25 cellular contexts compared by ENCODE assay signal in genomic region chr18:57532987-57533386, GRCh38. TPM values are rescaled to one million over a fixed set of nuclear protein-coding genes. Genes with fewer than 3 reads are reported as not detected.
DNase-seq lines count a peak whose midpoint lies in the region; ATAC-seq and TF ChIP-seq lines count a peak whose summit lies in the region.
"Had no signal": no experiment of that assay in that cellular context is flagged by ENCODE, and none has a peak within 500 bp of the region (broad histone marks: within the 10 kb centered on the region; RNA-seq: fewer than 3 reads in every experiment).

No MANE protein-coding gene starts in this region.

- WGBS in endodermal cell (ENCODE audit: insufficient coverage in 1 of 2, insufficient read length in 1 of 2), 2 experiments, result 79 to 83% methylated on average over 8 of the region's 8 CpGs

- H3K36me3 Mint-ChIP-seq in endodermal cell (ENCODE audit: low read depth) (no peaks in the 10 kb centered on the region), nephron (ENCODE audit: low read depth) (no peaks in the 10 kb centered on the region)
- H3K36me3 Mint-ChIP-seq: CD8-positive, alpha-beta T cell; naive B cell had no signal

- H3K9me3 ChIP-seq in endodermal cell (ENCODE audit: control insufficient read depth, low read length), result no peaks in the 10 kb centered on the region

- H3K9me3 Mint-ChIP-seq in endodermal cell (no peaks in the 10 kb centered on the region), nephron (no peaks in the 10 kb centered on the region)
- H3K9me3 Mint-ChIP-seq: activated T-cell treated with anti-CD3 and anti-CD28 coated beads, Interleukin-2, amount 50 U/mL, for 4 hours; CD8-positive, alpha-beta T cell; naive B cell had no signal

- no peak overlapping the region for H3K4me3 Mint-ChIP-seq in endodermal cell
- H3K4me3 Mint-ChIP-seq in nephron, result peak overlapping the region in 2 of 3 experiments; percentile 5 to 48
- H3K4me3 Mint-ChIP-seq: activated T-cell treated with anti-CD3 and anti-CD28 coated beads, Interleukin-2, amount 50 U/mL, for 4 hours; CD8-positive, alpha-beta T cell; naive B cell; T-helper 17 cell had no signal

- ATAC-seq in Right ventricle myocardium inferior, result peak; percentile 21
- ATAC-seq: activated T-cell treated with anti-CD3 and anti-CD28 coated beads, Interleukin-2, amount 50 U/mL, for 4 hours; CD8-positive, alpha-beta T cell; T-helper 17 cell had no signal

- H3K27me3 Mint-ChIP-seq in endodermal cell (ENCODE audit: insufficient read depth) (no peaks in the 10 kb centered on the region), nephron (ENCODE audit: low read depth) (peaks cover 38% of the 10 kb centered on the region)

- TF ChIP-seq CTCF in endodermal cell (conservative IDR thresholded peaks at IDR 0.05), result no peak
- TF ChIP-seq CTCF in nephron (IDR thresholded peaks at IDR 0.05; ENCODE audit: unreplicated experiment in 3 of 3), result no peak

- H3K4me3 ChIP-seq in endodermal cell (ENCODE audit: low read length), result no peak overlapping the region
- H3K4me3 ChIP-seq: SK-N-MC, skin epidermis had no signal

- intact Hi-C loops in Right ventricle myocardium inferior (cut with DNase I), result no loop called here
- intact Hi-C loops in cardiac septum (cut with DNase I), result no loop called here
- intact Hi-C loops in posterior vena cava (cut with DNase I), result no loop called here

- H3K36me3 ChIP-seq in endodermal cell (ENCODE audit: control insufficient read depth, insufficient read depth, low read length), result no peaks in the 10 kb centered on the region

- no peaks in the 10 kb centered on the region for H3K27me3 ChIP-seq in endodermal cell (ENCODE audit: control insufficient read depth, insufficient read depth, low read length, poor library complexity, severe bottlenecking)

- no peak for DNase-seq in Right ventricle myocardium inferior (ENCODE audit: missing footprints)
- DNase-seq in cardiac septum (ENCODE audit: low spot score), result no peak
- DNase-seq in endodermal cell, result no peak
- peak; percentile 2 for DNase-seq in stromal cell of bone marrow (ENCODE audit: low read depth)
- no peak for DNase-seq in T-helper 1 cell
- DNase-seq in posterior vena cava (ENCODE audit: low spot score), result no peak
- DNase-seq in GDM1 (lab: John Stamatoyannopoulos, UW), result no peak
- DNase-seq: activated CD4-positive, alpha-beta T cell treated with anti-CD3 and anti-CD28 coated beads for 4 hours; activated CD8-positive, alpha-beta memory T cell treated with anti-CD3 and anti-CD28 coated beads for 24 hours; activated T-cell treated with anti-CD3 and anti-CD28 coated beads, Interleukin-2, amount 50 U/mL, for 4 hours; AML-193; CD8-positive, alpha-beta T cell; DMS153; GOT3; naive B cell; NCI-H1092; NCI-H187; NCI-H526; posterior cingulate gyrus; RPMI8226; stimulated activated CD4-positive, alpha-beta T cell treated with anti-CD3 and anti-CD28 coated beads, Interleukin-2, amount 100 ng/mL, for 24 hours; T-helper 17 cell had no signal

- H3K9ac ChIP-seq in endodermal cell (ENCODE audit: extremely low read depth, low read length, poor library complexity, severe bottlenecking), result no peak overlapping the region

- peak overlapping the region; percentile 45 for H3K27ac ChIP-seq in endodermal cell (ENCODE audit: low read depth, low read length)
- H3K27ac ChIP-seq: SK-N-MC, skin epidermis had no signal

- H3K4me1 Mint-ChIP-seq in endodermal cell (peaks cover 19% of the 10 kb centered on the region), nephron (peaks cover 22% of the 10 kb centered on the region)
- H3K4me1 Mint-ChIP-seq: naive B cell, T-helper 17 cell had no signal

- H3K4me1 ChIP-seq in endodermal cell (ENCODE audit: control insufficient read depth, insufficient read depth, low read length), result peaks cover 8% of the 10 kb centered on the region

- H3K27ac Mint-ChIP-seq in endodermal cell (peak overlapping the region; percentile 69), nephron (peak overlapping the region in 2 of 3 experiments; percentile 4 to 73)
- H3K27ac Mint-ChIP-seq: CD8-positive, alpha-beta T cell; T-helper 17 cell had no signal

RNA-seq across cellular contexts. Expression of gene FECH, which starts 53.5 kb away (rescaled TPM):
- total RNA-seq in Right ventricle myocardium inferior (35.2 TPM), cardiac septum (39.5 TPM), endodermal cell (10 to 100 TPM; 27.6 to 31.7 TPM), posterior vena cava (10 to 100 TPM; 15.5 to 19.2 TPM)
- polyA plus RNA-seq in endodermal cell (2013, experiment 1 of 2), result 18.6 TPM
- 15.6 TPM for polyA plus RNA-seq in endodermal cell (2013, experiment 2 of 2)
